In the genomic region with DNA sequence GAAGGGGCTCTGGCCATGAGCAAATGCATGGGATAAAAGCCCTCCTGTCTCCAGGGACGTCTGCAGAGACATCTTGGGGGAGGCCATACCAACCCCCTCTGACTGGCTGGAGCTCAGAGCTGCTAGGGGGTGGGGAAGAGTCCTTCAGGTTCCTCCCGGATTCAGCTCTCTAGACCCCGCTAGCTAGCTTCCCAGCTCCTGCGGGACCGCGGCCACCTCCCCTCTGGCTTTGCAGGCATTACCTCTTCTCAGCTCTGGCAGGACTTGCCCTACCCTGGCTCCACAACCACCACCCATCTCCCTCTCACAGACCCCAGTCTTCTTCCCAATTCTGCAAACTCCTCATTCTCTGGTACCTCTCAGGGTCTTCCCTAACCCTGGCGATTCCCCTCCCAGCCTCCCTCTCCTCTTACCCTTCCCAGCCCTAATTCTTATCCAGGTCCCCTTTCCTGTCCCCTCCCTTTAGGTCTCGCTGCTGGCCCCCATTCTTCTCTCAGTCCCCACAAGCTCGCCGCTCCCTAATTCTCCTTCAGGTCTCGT, we compare ENCODE assay signal across 16 cellular contexts. TPM values are rescaled to one million over a fixed set of nuclear protein-coding genes. Genes with fewer than 3 reads are reported as not detected.
DNase-seq lines count a peak whose midpoint lies in the region; ATAC-seq and TF ChIP-seq lines count a peak whose summit lies in the region.
"Had no signal": no experiment of that assay in that cellular context is flagged by ENCODE, and none has a peak within 500 bp of the region (broad histone marks: within the 10 kb centered on the region; RNA-seq: fewer than 3 reads in every experiment).

No MANE protein-coding gene starts in this region.

- peaks cover 6% of the 10 kb centered on the region for H3K4me1 ChIP-seq in neural progenitor cell

- H3K4me3 Mint-ChIP-seq in neural progenitor cell, result peak overlapping the region; percentile 80
- H3K4me3 Mint-ChIP-seq: activated naive CD8-positive, alpha-beta T cell treated with anti-CD3 and anti-CD28 coated beads, Interleukin-2, amount 10 ng/mL, durations not matched to agents 7 days and 5 days; activated T-cell treated with anti-CD3 and anti-CD28 coated beads, Interleukin-2, amount 50 U/mL, for 24 hours had no signal

- H3K9ac ChIP-seq in neural progenitor cell, result no peak overlapping the region

- H3K27ac Mint-ChIP-seq in neural progenitor cell, result no peak overlapping the region
- H3K27ac Mint-ChIP-seq: activated naive CD8-positive, alpha-beta T cell treated with anti-CD3 and anti-CD28 coated beads, Interleukin-2, amount 10 ng/mL, durations not matched to agents 7 days and 5 days; activated T-cell treated with anti-CD3 and anti-CD28 coated beads, Interleukin-2, amount 50 U/mL, for 24 hours had no signal

- H3K79me2 ChIP-seq in neural progenitor cell (ENCODE audit: low read depth), result no peaks in the 10 kb centered on the region

- no peak for ATAC-seq in HG02852 (IDR thresholded peaks at IDR 0.05; ENCODE audit: unreplicated experiment)
- ATAC-seq in esophagus mucosa, result no peak

- no peak for TF ChIP-seq CTCF in GM13977 (IDR thresholded peaks at IDR 0.05; ENCODE audit: extremely low read depth, insufficient read depth, missing control alignments)
- no peak for TF ChIP-seq CTCF in WERI-Rb-1 (IDR thresholded peaks at IDR 0.05; ENCODE audit: low read depth, low read length)
- no peak for TF ChIP-seq CTCF in neural progenitor cell (IDR thresholded peaks at IDR 0.05)

- peaks cover 35% of the 10 kb centered on the region for H3K27me3 Mint-ChIP-seq in neural progenitor cell (ENCODE audit: insufficient read depth, low read depth)

- H3K27ac ChIP-seq in WERI-Rb-1 (no peak overlapping the region), neural progenitor cell (no peak overlapping the region)
- H3K27ac ChIP-seq: suprapubic skin had no signal

- no peaks in the 10 kb centered on the region for H3K36me3 ChIP-seq in WERI-Rb-1
- H3K36me3 ChIP-seq in neural progenitor cell, result no peaks in the 10 kb centered on the region
- H3K36me3 ChIP-seq: suprapubic skin had no signal

- H3K9me3 Mint-ChIP-seq in neural progenitor cell, result peaks cover 2% of the 10 kb centered on the region
- H3K9me3 Mint-ChIP-seq: activated naive CD8-positive, alpha-beta T cell treated with anti-CD3 and anti-CD28 coated beads, Interleukin-2, amount 10 ng/mL, durations not matched to agents 7 days and 5 days; activated T-cell treated with anti-CD3 and anti-CD28 coated beads, Interleukin-2, amount 50 U/mL, for 24 hours had no signal

- no peaks in the 10 kb centered on the region for H3F3A ChIP-seq in neural progenitor cell (ENCODE audit: low read depth)

- no peaks in the 10 kb centered on the region for H3K36me3 Mint-ChIP-seq in neural progenitor cell
- H3K36me3 Mint-ChIP-seq: activated naive CD8-positive, alpha-beta T cell treated with anti-CD3 and anti-CD28 coated beads, Interleukin-2, amount 10 ng/mL, durations not matched to agents 7 days and 5 days had no signal

- peaks cover 5% of the 10 kb centered on the region for H3K9me3 ChIP-seq in WERI-Rb-1 (ENCODE audit: severe bottlenecking)
- no peaks in the 10 kb centered on the region for H3K9me3 ChIP-seq in neural progenitor cell (ENCODE audit: low read depth)
- H3K9me3 ChIP-seq: suprapubic skin had no signal

- in situ Hi-C loops in GM13977 (cut with MboI; ENCODE audit: low pct_unique_long_range_greater_than_20kb, low sequenced_read_pairs, unreplicated experiment), result loop anchor here (25.0 kb wide), 1 partner anchor 173 kb away; no protein-coding TSS in a partner anchor

- peak overlapping the region; percentile 87 for H2AFZ ChIP-seq in neural progenitor cell (replicated peaks)

- H3K27me3 ChIP-seq in WERI-Rb-1 (ENCODE audit: insufficient read depth, low read depth, severe bottlenecking), result no peaks in the 10 kb centered on the region
- H3K27me3 ChIP-seq in neural progenitor cell, result peaks cover 65% of the 10 kb centered on the region

- H3K4me1 Mint-ChIP-seq in neural progenitor cell, result peaks cover 23% of the 10 kb centered on the region

- peak overlapping the region; percentile 91 for H3K4me2 ChIP-seq in neural progenitor cell

- H4K20me1 ChIP-seq in neural progenitor cell (ENCODE audit: low read depth), result no peaks in the 10 kb centered on the region

- H3K4me3 ChIP-seq in WERI-Rb-1 (ENCODE audit: low read depth, low read length), result peak overlapping the region; percentile 78
- peak overlapping the region; percentile 66 for H3K4me3 ChIP-seq in iPS-11a (ENCODE audit: low read depth, low read length)
- H3K4me3 ChIP-seq in neural progenitor cell, result peak overlapping the region; percentile 73

- DNase-seq in GM13977 (ENCODE audit: low spot score) (peak; percentile 28), WERI-Rb-1 (no peak), neural progenitor cell (ENCODE audit: low spot score) (peak; percentile 19), GM19240 (ENCODE audit: insufficient read length, low spot score) (no peak), cortex of kidney (lab: John Stamatoyannopoulos, UW) (no peak)
- DNase-seq: activated naive CD8-positive, alpha-beta T cell treated with anti-CD3 and anti-CD28 coated beads, Interleukin-2, amount 10 ng/mL, durations not matched to agents 7 days and 5 days; activated T-cell treated with anti-CD3 and anti-CD28 coated beads, Interleukin-2, amount 50 U/mL, for 24 hours; DND-41; T-helper 2 cell had no signal

RNA-seq across cellular contexts. Expression of gene SYT13, which starts 0.8 kb away (rescaled TPM):
- 8.6 and 9.0 TPM in 2 replicates for total RNA-seq in neural progenitor cell (ENCODE audit: low replicate concordance)
- total RNA-seq in esophagus mucosa, result not detected
- total RNA-seq: activated naive CD8-positive, alpha-beta T cell treated with anti-CD3 and anti-CD28 coated beads, Interleukin-2, amount 10 ng/mL, durations not matched to agents 7 days and 5 days; fibroblast of lung; mesenteric fat pad; pulmonary artery endothelial cell had no signal

Comparison
In these comparisons a context has a peak if more than half of its experiments do, and no peak if none do; other contexts are left out.
1. DNase-seq: peak in GM13977 (single experiment) and neural progenitor cell (single experiment); none in WERI-Rb-1 (single experiment), GM19240 (single experiment) and cortex of kidney (single experiment).
2. Peak in every context shown above with its lines, with median percentiles within 50 percentile points of each other: H3K4me3 ChIP-seq.